ENCODE assay signal across 8 cellular contexts in the genomic region with DNA sequence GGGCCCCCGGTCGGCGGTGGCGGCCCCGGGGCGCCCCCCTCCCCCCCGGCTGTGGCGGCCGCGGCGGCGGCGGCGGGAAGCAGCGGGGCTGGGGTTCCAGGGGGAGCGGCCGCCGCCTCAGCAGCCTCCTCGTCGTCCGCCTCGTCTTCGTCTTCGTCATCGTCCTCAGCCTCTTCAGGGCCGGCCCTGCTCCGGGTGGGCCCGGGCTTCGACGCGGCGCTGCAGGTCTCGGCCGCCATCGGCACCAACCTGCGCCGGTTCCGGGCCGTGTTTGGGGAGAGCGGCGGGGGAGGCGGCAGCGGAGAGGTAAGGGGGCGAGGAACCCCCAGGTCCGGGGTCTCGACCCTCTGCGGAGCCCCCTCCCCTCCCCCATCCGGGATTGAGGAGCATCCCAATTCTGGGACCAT. TPM values are rescaled to one million over a fixed set of nuclear protein-coding genes. Genes with fewer than 3 reads are reported as not detected.
DNase-seq lines count a peak whose midpoint lies in the region; ATAC-seq, FAIRE-seq and TF ChIP-seq lines count a peak whose summit lies in the region.

No MANE protein-coding gene starts in this region.

- FAIRE-seq in GM12892 (lab: Jason Lieb, UNC), result no peak

- peaks cover 54% of the 10 kb centered on the region for H3K4me1 Mint-ChIP-seq in stimulated activated effector memory CD8-positive, alpha-beta T cell treated with anti-CD3 and anti-CD28 coated beads, Interleukin-12 subunit alpha, Interleukin-12 subunit beta, amount 100 ng/mL, for 72 hours

- no peaks in the 10 kb centered on the region for H3K9me3 Mint-ChIP-seq in stimulated activated effector memory CD8-positive, alpha-beta T cell treated with anti-CD3 and anti-CD28 coated beads, Interleukin-12 subunit alpha, Interleukin-12 subunit beta, amount 100 ng/mL, for 72 hours

- peaks cover 54% of the 10 kb centered on the region for H3K36me3 Mint-ChIP-seq in stimulated activated effector memory CD8-positive, alpha-beta T cell treated with anti-CD3 and anti-CD28 coated beads, Interleukin-12 subunit alpha, Interleukin-12 subunit beta, amount 100 ng/mL, for 72 hours

- H3K36me3 ChIP-seq in breast epithelium (no peaks in the 10 kb centered on the region), left lung (no peaks in the 10 kb centered on the region)

- TF ChIP-seq POLR2A in GM12892 (IDR thresholded peaks at IDR 0.05; ENCODE audit: low read depth, low read length), result no peak; the same call in 1 of the 2 replicates
- no peak for TF ChIP-seq POLR2A in breast epithelium (IDR thresholded peaks at IDR 0.05)

- H3K27ac Mint-ChIP-seq in stimulated activated effector memory CD8-positive, alpha-beta T cell treated with anti-CD3 and anti-CD28 coated beads, Interleukin-12 subunit alpha, Interleukin-12 subunit beta, amount 100 ng/mL, for 72 hours, result peak overlapping the region; percentile 96

- H3K9me3 ChIP-seq in breast epithelium (no peaks in the 10 kb centered on the region), left lung (no peaks in the 10 kb centered on the region)

- intact Hi-C loops in breast epithelium (cut with DNase I; ENCODE audit: low total_unique reads), result no loop called here
- intact Hi-C loops in left lung (cut with DNase I), result no loop called here

- H3K27ac ChIP-seq in breast epithelium (peak overlapping the region; percentile 99), left lung (peak overlapping the region; percentile 83 to 86)

- H3K4me3 ChIP-seq in breast epithelium (peak overlapping the region; percentile 85 to 98 (median 90)), left lung (peak overlapping the region; percentile 91 to 99)

- H3K4me1 ChIP-seq in breast epithelium (peaks cover 0 to 13% of the 10 kb centered on the region in 2 donors), left lung (peaks cover 27 to 48% of the 10 kb centered on the region in 2 donors)

- TF ChIP-seq CTCF in breast epithelium (IDR thresholded peaks at IDR 0.05) (no peak), left lung (IDR thresholded peaks at IDR 0.05) (no peak)

- DNase-seq in GM12892 (ENCODE audit: insufficient read length) (peak; percentile 22), RPMI8226 (peak; percentile 40), breast epithelium (ENCODE audit: low spot score in 2 of 2) (no peak), left lung (peak; percentile 38 to 85), NCI-H446 (lab: John Stamatoyannopoulos, UW) (no peak)
- DNase-seq in stimulated activated effector memory CD8-positive, alpha-beta T cell treated with anti-CD3 and anti-CD28 coated beads, Interleukin-12 subunit alpha, Interleukin-12 subunit beta, amount 100 ng/mL, for 72 hours (ENCODE audit: low spot score in 2 of 2), result no peak
- DNase-seq in central memory CD4-positive, alpha-beta T cell, result no peak

- ATAC-seq in HG02610 (IDR thresholded peaks at IDR 0.05; ENCODE audit: unreplicated experiment), result peak; percentile 10
- ATAC-seq in left lung, result no peak
- ATAC-seq in stimulated activated effector memory CD8-positive, alpha-beta T cell treated with anti-CD3 and anti-CD28 coated beads, Interleukin-12 subunit alpha, Interleukin-12 subunit beta, amount 100 ng/mL, for 72 hours, result peak; percentile 58

- peaks cover 0 to 2% of the 10 kb centered on the region in 2 donors for H3K27me3 ChIP-seq in breast epithelium
- H3K27me3 ChIP-seq in left lung, result no peaks in the 10 kb centered on the region

- H3K4me3 Mint-ChIP-seq in stimulated activated effector memory CD8-positive, alpha-beta T cell treated with anti-CD3 and anti-CD28 coated beads, Interleukin-12 subunit alpha, Interleukin-12 subunit beta, amount 100 ng/mL, for 72 hours, result peak overlapping the region; percentile 99

RNA-seq across cellular contexts. Expression of gene KMT2A, which starts 0.3 kb away (rescaled TPM):
- polyA plus RNA-seq in GM12892 (2012; ENCODE audit: missing spikeins), result 30.5 TPM
- 10 to 100 TPM; 67.4 to 100.0 (median 79.6) TPM for total RNA-seq in breast epithelium
- total RNA-seq in left lung, result 10 to 100 TPM; 45.8 to 52.9 TPM

RNA-seq across cellular contexts. Expression of gene ATP5MG, which starts 35.2 kb away (rescaled TPM):
- 748 TPM for polyA plus RNA-seq in GM12892 (2012; ENCODE audit: missing spikeins)
- total RNA-seq in breast epithelium (10 to 100 TPM; 45.1 to 66.4 (median 56.0) TPM), left lung (100 to 1,000 TPM; 151 to 155 TPM)

Comparison
In these comparisons a context has a peak if more than half of its experiments do, and no peak if none do; other contexts are left out.
1. DNase-seq: peak in GM12892 (single experiment), RPMI8226 (single experiment) and left lung (2 of 2); none in breast epithelium (0 of 2), stimulated activated effector memory CD8-positive, alpha-beta T cell treated with anti-CD3 and anti-CD28 coated beads, Interleukin-12 subunit alpha, Interleukin-12 subunit beta, amount 100 ng/mL, for 72 hours (0 of 2), NCI-H446 (0 of 2) and central memory CD4-positive, alpha-beta T cell (single experiment).